Comparison of ENCODE assay signal across 8 cellular contexts in genomic region chr17:55577687-55578086, GRCh38.
DNase-seq lines count a peak whose midpoint lies in the region; ATAC-seq, FAIRE-seq and TF ChIP-seq lines count a peak whose summit lies in the region.

No MANE protein-coding gene starts in this region.

- no peak for TF ChIP-seq POLR2A in ovary (IDR thresholded peaks at IDR 0.05)

- no peaks in the 10 kb centered on the region for H3K36me3 ChIP-seq in ovary

- intact Hi-C loops in ovary (cut with DNase I), result no loop called here

- in situ Hi-C loops in astrocyte of the spinal cord (cut with HindIII; ENCODE audit: low sequenced_read_pairs), result no loop called here

- no peak for ATAC-seq in GM19351 (IDR thresholded peaks at IDR 0.05; ENCODE audit: unreplicated experiment)

- TF ChIP-seq CTCF in astrocyte of the spinal cord (IDR thresholded peaks at IDR 0.05; ENCODE audit: low read depth, low read length) (no peak), ovary (IDR thresholded peaks at IDR 0.05) (no peak)

- peaks cover 7% of the 10 kb centered on the region for H3K4me1 ChIP-seq in ovary (ENCODE audit: insufficient read depth)

- 28 to 47% (median 28%) methylated on average over 14 of the region's 14 CpGs for WGBS in ovary, 3 donors

- no peaks in the 10 kb centered on the region for H3K27me3 ChIP-seq in ovary

- peak; percentile 15 for DNase-seq in DMS79 treated with DMSO at 0.1 percent for 48 hours (lab: John Stamatoyannopoulos, UW)
- DNase-seq in HTR-8/SVneo (ENCODE audit: insufficient read length, low spot score), result no peak
- peak; percentile 42 for DNase-seq in astrocyte of the spinal cord (ENCODE audit: low read depth, low spot score)
- DNase-seq in ovary, result peak in 4 of 5 donors; percentile 53 to 64 (median 56)
- no peak for DNase-seq in LoVo (ENCODE audit: low spot score)
- no peak for DNase-seq in SHP77 treated with DMSO at 0.1 percent for 48 hours (lab: John Stamatoyannopoulos, UW)
- no peak for DNase-seq in NCI-H146 treated with DMSO at 0.1 percent for 48 hours (lab: John Stamatoyannopoulos, UW; ENCODE audit: unreplicated experiment)

- peak; percentile 72 for FAIRE-seq in HTR-8/SVneo (lab: Jason Lieb, UNC)

- TF ChIP-seq EP300 in ovary (IDR thresholded peaks at IDR 0.05), result no peak

- H3K27ac ChIP-seq in ovary, result peak overlapping the region; percentile 9 to 93

- H3K4me3 ChIP-seq in astrocyte of the spinal cord (ENCODE audit: low read depth, low read length), result no peak overlapping the region
- peak overlapping the region; percentile 25 for H3K4me3 ChIP-seq in ovary

- H3K9me3 ChIP-seq in ovary, result no peaks in the 10 kb centered on the region

Comparison
In these comparisons a context has a peak if more than half of its experiments do, and no peak if none do; other contexts are left out.
1. DNase-seq: peak in DMS79 treated with DMSO at 0.1 percent for 48 hours (single experiment), astrocyte of the spinal cord (single experiment) and ovary (4 of 5); none in HTR-8/SVneo (single experiment), LoVo (single experiment), SHP77 treated with DMSO at 0.1 percent for 48 hours (single experiment) and NCI-H146 treated with DMSO at 0.1 percent for 48 hours (single experiment).